Comparison of ENCODE assay signal across 13 cellular contexts in the genomic region with DNA sequence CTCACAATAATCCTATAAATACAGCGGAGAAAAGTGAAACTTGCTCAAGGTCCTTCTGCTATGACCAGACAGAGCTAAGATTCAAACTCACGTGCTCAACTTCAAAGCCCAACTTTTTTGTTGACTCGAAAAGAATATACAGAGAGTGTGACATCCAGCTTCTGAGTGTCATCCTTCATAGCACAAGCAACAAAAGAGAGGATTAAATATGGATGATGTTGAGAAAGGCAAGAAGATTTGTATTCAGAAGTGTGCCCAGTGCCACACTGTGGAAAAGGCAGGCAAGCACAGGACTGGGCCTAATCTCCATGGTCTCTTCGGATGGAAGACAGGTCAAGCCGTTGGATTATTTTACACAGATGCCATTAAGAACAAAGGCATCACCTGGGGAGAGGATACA. TPM values are rescaled to one million over a fixed set of nuclear protein-coding genes. Genes with fewer than 3 reads are reported as not detected.
DNase-seq lines count a peak whose midpoint lies in the region; ATAC-seq, FAIRE-seq and TF ChIP-seq lines count a peak whose summit lies in the region.
"Had no signal": no experiment of that assay in that cellular context is flagged by ENCODE, and none has a peak within 500 bp of the region (broad histone marks: within the 10 kb centered on the region; RNA-seq: fewer than 3 reads in every experiment).

No MANE protein-coding gene starts in this region.

- FAIRE-seq in small intestine (lab: Jason Lieb, UNC) = no peak
- no peak for FAIRE-seq in GM12891 (lab: Jason Lieb, UNC)
- FAIRE-seq: colon had no signal

- 19 to 64% (median 29%) methylated on average over 5 of the region's 5 CpGs for WGBS in small intestine, 3 donors

- peaks cover 26% of the 10 kb centered on the region for H3K79me2 ChIP-seq in OCI-LY3 (ENCODE audit: low read length)

- no peaks in the 10 kb centered on the region for H3K27me3 Mint-ChIP-seq in activated naive CD4-positive, alpha-beta T cell treated with anti-CD3 and anti-CD28 coated beads for 36 hours (ENCODE audit: low read depth)
- H3K27me3 Mint-ChIP-seq in naive thymus-derived CD8-positive, alpha-beta T cell = no peaks in the 10 kb centered on the region

- no peak overlapping the region; the same call in 1 of the 2 replicates for H2AFZ ChIP-seq in OCI-LY3 (ENCODE audit: low read depth, low read length)

- H3K4me1 ChIP-seq in OCI-LY3 (ENCODE audit: low read length) (peaks cover 8% of the 10 kb centered on the region; the same call in 1 of the 2 replicates), foreskin keratinocyte (peaks cover 12% of the 10 kb centered on the region), small intestine (ENCODE audit: control insufficient read depth in 2 of 2, insufficient read depth in 1 of 2, low read depth in 1 of 2, low read length in 1 of 2) (peaks cover 1 to 4% of the 10 kb centered on the region in 2 donors)

- no peak overlapping the region for H3K27ac Mint-ChIP-seq in activated naive CD4-positive, alpha-beta T cell treated with anti-CD3 and anti-CD28 coated beads for 36 hours
- H3K27ac Mint-ChIP-seq in naive thymus-derived CD8-positive, alpha-beta T cell = no peak overlapping the region

- peaks cover 19% of the 10 kb centered on the region for H3K4me1 Mint-ChIP-seq in activated naive CD4-positive, alpha-beta T cell treated with anti-CD3 and anti-CD28 coated beads for 36 hours (ENCODE audit: low read depth)
- peaks cover 0 to 23% (median 9%) of the 10 kb centered on the region in 4 donors for H3K4me1 Mint-ChIP-seq in naive thymus-derived CD8-positive, alpha-beta T cell

- ATAC-seq in foreskin keratinocyte = no peak
- ATAC-seq in naive thymus-derived CD8-positive, alpha-beta T cell = no peak

- no peak overlapping the region for H3K4me3 ChIP-seq in OCI-LY3 (ENCODE audit: low read length)
- no peak overlapping the region for H3K4me3 ChIP-seq in small intestine (ENCODE audit: low read depth in 1 of 2, low read length in 2 of 2)
- H3K4me3 ChIP-seq: right atrium auricular region, SJCRH30 had no signal

- H3K4me2 ChIP-seq in OCI-LY3 (ENCODE audit: low read length) = no peak overlapping the region

- H3K27me3 ChIP-seq in OCI-LY3 (ENCODE audit: low read depth, low read length) (no peaks in the 10 kb centered on the region), foreskin keratinocyte (no peaks in the 10 kb centered on the region), small intestine (ENCODE audit: control insufficient read depth in 2 of 2, insufficient read depth in 2 of 2, low read length in 2 of 2) (no peaks in the 10 kb centered on the region)
- H3K27me3 ChIP-seq: right atrium auricular region, SJCRH30 had no signal

- POLR2A ChIA-PET in naive thymus-derived CD8-positive, alpha-beta T cell (lab: Charles Lee) = no interaction called here

- intact Hi-C loops in activated naive CD4-positive, alpha-beta T cell treated with anti-CD3 and anti-CD28 coated beads for 36 hours (cut with micrococcal nuclease) = loop anchor here (10.0 kb wide), 1 partner anchor 747 kb away; a partner anchor contains a TSS

- H3K27ac ChIP-seq in OCI-LY3 (ENCODE audit: low read length) = no peak overlapping the region
- no peak overlapping the region for H3K27ac ChIP-seq in foreskin keratinocyte
- peak overlapping the region in 1 of 2 donors; percentile 80 for H3K27ac ChIP-seq in small intestine (ENCODE audit: low read depth in 1 of 2, low read length in 1 of 2)
- H3K27ac ChIP-seq: right atrium auricular region, SJCRH30 had no signal

- no peak for TF ChIP-seq POLR2A in GM12891 (IDR thresholded peaks at IDR 0.05; ENCODE audit: low read depth, low read length)

- no peak overlapping the region for H3K4me3 Mint-ChIP-seq in activated naive CD4-positive, alpha-beta T cell treated with anti-CD3 and anti-CD28 coated beads for 36 hours
- H3K4me3 Mint-ChIP-seq in naive thymus-derived CD8-positive, alpha-beta T cell = no peak overlapping the region

- TF ChIP-seq CTCF in OCI-LY3 (IDR thresholded peaks at IDR 0.05; ENCODE audit: low read depth, low read length) (0 out of 2 replicates have a peak, but pooled peaks have one; percentile 23), foreskin keratinocyte (conservative IDR thresholded peaks at IDR 0.05) (peak; percentile 21)

- DNase-seq in activated naive CD4-positive, alpha-beta T cell treated with anti-CD3 and anti-CD28 coated beads for 36 hours = peak; percentile 10
- DNase-seq in activated naive CD4-positive, alpha-beta T cell treated with Interleukin-2 at 50 U/mL for 16 hours = no peak
- DNase-seq in foreskin keratinocyte (no peak), small intestine (peak; percentile 63), GM12891 (ENCODE audit: insufficient read length, low spot score) (no peak), RPMI8226 (no peak)
- DNase-seq in naive thymus-derived CD8-positive, alpha-beta T cell = no peak
- DNase-seq: activated T-cell treated with anti-CD3 and anti-CD28 coated beads for 4 hours, KG1, SJCRH30 had no signal

- no peak overlapping the region for H3K9ac ChIP-seq in OCI-LY3 (ENCODE audit: low read length)

- H3K9me3 ChIP-seq in OCI-LY3 (ENCODE audit: insufficient read depth, low read length) (no peaks in the 10 kb centered on the region), small intestine (ENCODE audit: control insufficient read depth, low read depth) (no peaks in the 10 kb centered on the region)
- H3K9me3 ChIP-seq: right atrium auricular region, SJCRH30 had no signal

- H3K36me3 ChIP-seq in OCI-LY3 (replicated peaks; ENCODE audit: low read depth, low read length) (peaks cover 5% of the 10 kb centered on the region), small intestine (ENCODE audit: control insufficient read depth in 2 of 2, insufficient read depth in 2 of 2, low read length in 2 of 2) (no peaks in the 10 kb centered on the region)
- H3K36me3 ChIP-seq: right atrium auricular region had no signal

- CTCF ChIA-PET in activated naive CD4-positive, alpha-beta T cell treated with anti-CD3 and anti-CD28 coated beads for 36 hours (lab: Charles Lee) = interaction anchor here (0.9 to 5.7 kb wide), 8 partner anchors 13 to 143 kb away, joined by 3 to 42 read pairs (median 4); no protein-coding TSS in a partner anchor

- H3K9me3 Mint-ChIP-seq in activated naive CD4-positive, alpha-beta T cell treated with anti-CD3 and anti-CD28 coated beads for 36 hours = no peaks in the 10 kb centered on the region
- H3K9me3 Mint-ChIP-seq in naive thymus-derived CD8-positive, alpha-beta T cell = no peaks in the 10 kb centered on the region

- H3K36me3 Mint-ChIP-seq in activated naive CD4-positive, alpha-beta T cell treated with anti-CD3 and anti-CD28 coated beads for 36 hours (ENCODE audit: low read depth) = no peaks in the 10 kb centered on the region
- no peaks in the 10 kb centered on the region for H3K36me3 Mint-ChIP-seq in naive thymus-derived CD8-positive, alpha-beta T cell

- H4K20me1 ChIP-seq in OCI-LY3 (ENCODE audit: insufficient read depth, low read length) = peaks cover 11% of the 10 kb centered on the region; the same call in 1 of the 2 replicates

TF ChIP-seq in GM12891, 5 proteins besides CTCF, POLR2A, EP300 and RAD21:
- TF ChIP-seq TAF1 (IDR thresholded peaks at IDR 0.05; ENCODE audit: low read depth, low read length) = no peak
- no peak for TF ChIP-seq PAX5 (IDR thresholded peaks at IDR 0.05; ENCODE audit: insufficient read depth, low read length, severe bottlenecking)
- TF ChIP-seq POLR2AphosphoS5 (IDR thresholded peaks at IDR 0.05; ENCODE audit: low read depth, low read length) = no peak
- no peak for TF ChIP-seq POU2F2 (IDR thresholded peaks at IDR 0.05; ENCODE audit: low read depth, low read length)
- TF ChIP-seq SPI1 (IDR thresholded peaks at IDR 0.05; ENCODE audit: low read depth, low read length) = no peak

RNA-seq across cellular contexts. Expression of a gene that starts 2.1 kb away (rescaled TPM):
- total RNA-seq in activated naive CD4-positive, alpha-beta T cell treated with anti-CD3 and anti-CD28 coated beads for 36 hours = 10 to 100 TPM; 11.5 to 13.9 TPM
- 43.5 and 49.6 TPM in 2 replicates for total RNA-seq in foreskin keratinocyte
- polyA plus RNA-seq in foreskin keratinocyte (27.3 and 36.0 TPM in 2 replicates), small intestine (100 to 1,000 TPM in 2 of 3 donors, 10 to 100 TPM in 1; 98.0 to 166 (median 145) TPM)
- 16.0 TPM for polyA plus RNA-seq in GM12891 (2012; ENCODE audit: low read depth, missing spikeins)
- 10 to 100 TPM; 19.6 to 20.6 TPM for total RNA-seq in naive thymus-derived CD8-positive, alpha-beta T cell
- 10 to 100 TPM in 2 of 3 donors, 1 to 10 TPM in 1; 8.9 to 12.4 (median 11.9) TPM for polyA plus RNA-seq in naive thymus-derived CD8-positive, alpha-beta T cell

Comparison
In these comparisons a context has a peak if more than half of its experiments do, and no peak if none do; other contexts are left out.
1. DNase-seq: peak in activated naive CD4-positive, alpha-beta T cell treated with anti-CD3 and anti-CD28 coated beads for 36 hours (single experiment) and small intestine (single experiment); none in activated naive CD4-positive, alpha-beta T cell treated with Interleukin-2 at 50 U/mL for 16 hours (single experiment), foreskin keratinocyte (0 of 2), GM12891 (single experiment), RPMI8226 (single experiment) and naive thymus-derived CD8-positive, alpha-beta T cell (0 of 10).